Comparison of ENCODE assay signal across 1 cellular context in the genomic region with DNA sequence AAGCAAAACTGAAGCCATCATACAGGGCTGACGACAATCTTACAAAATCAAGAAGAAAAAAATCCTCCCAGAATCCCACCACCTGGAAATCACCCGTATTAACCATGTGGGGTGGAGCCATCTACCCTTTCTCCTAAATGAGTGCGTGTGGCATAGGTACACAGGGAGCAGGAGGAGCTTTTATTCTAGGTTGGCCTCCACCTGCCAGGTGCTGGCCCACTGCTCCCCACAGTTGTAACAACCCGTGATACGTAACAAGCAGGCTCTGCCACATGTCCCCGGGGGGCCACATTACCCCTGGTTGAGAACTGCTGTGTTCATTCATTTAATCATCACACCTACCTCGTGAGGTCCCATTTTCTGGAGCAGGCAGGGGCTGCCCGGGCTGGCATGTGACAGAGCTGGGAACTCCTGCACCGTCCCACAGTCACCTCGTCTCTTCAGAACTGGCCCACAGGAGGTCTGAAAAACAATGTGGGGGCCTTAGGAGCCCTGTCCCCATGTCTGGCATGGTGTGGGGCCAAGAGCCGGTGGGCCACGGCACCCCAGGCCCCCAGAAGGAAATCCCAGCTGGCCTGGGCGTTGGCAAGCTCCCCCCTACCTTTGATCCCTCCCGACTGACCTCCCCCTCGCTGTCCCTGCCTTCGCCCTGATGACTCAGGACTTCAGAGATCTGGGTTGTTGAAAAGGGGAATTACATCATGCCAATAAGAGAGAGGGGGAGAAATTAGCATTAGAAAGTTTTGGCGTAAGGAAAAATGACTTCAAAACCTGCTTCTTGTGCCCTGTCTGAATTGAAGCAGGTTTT.
TF ChIP-seq lines count a peak whose summit lies in the region.

No MANE protein-coding gene starts in this region.

TF ChIP-seq in K562, 482 proteins besides CTCF, POLR2A, EP300 and RAD21 (continued from another document and continues in another):
- TF ChIP-seq, protein P1, sequence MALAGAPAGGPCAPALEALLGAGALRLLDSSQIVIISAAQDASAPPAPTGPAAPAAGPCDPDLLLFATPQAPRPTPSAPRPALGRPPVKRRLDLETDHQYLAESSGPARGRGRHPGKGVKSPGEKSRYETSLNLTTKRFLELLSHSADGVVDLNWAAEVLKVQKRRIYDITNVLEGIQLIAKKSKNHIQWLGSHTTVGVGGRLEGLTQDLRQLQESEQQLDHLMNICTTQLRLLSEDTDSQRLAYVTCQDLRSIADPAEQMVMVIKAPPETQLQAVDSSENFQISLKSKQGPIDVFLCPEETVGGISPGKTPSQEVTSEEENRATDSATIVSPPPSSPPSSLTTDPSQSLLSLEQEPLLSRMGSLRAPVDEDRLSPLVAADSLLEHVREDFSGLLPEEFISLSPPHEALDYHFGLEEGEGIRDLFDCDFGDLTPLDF (CRISPR knock-in tag; IDR thresholded peaks at IDR 0.05) = 0 out of 2 replicates have a peak, but pooled peaks have one; percentile 14
- TF ChIP-seq, protein P2, sequence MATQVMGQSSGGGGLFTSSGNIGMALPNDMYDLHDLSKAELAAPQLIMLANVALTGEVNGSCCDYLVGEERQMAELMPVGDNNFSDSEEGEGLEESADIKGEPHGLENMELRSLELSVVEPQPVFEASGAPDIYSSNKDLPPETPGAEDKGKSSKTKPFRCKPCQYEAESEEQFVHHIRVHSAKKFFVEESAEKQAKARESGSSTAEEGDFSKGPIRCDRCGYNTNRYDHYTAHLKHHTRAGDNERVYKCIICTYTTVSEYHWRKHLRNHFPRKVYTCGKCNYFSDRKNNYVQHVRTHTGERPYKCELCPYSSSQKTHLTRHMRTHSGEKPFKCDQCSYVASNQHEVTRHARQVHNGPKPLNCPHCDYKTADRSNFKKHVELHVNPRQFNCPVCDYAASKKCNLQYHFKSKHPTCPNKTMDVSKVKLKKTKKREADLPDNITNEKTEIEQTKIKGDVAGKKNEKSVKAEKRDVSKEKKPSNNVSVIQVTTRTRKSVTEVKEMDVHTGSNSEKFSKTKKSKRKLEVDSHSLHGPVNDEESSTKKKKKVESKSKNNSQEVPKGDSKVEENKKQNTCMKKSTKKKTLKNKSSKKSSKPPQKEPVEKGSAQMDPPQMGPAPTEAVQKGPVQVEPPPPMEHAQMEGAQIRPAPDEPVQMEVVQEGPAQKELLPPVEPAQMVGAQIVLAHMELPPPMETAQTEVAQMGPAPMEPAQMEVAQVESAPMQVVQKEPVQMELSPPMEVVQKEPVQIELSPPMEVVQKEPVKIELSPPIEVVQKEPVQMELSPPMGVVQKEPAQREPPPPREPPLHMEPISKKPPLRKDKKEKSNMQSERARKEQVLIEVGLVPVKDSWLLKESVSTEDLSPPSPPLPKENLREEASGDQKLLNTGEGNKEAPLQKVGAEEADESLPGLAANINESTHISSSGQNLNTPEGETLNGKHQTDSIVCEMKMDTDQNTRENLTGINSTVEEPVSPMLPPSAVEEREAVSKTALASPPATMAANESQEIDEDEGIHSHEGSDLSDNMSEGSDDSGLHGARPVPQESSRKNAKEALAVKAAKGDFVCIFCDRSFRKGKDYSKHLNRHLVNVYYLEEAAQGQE (CRISPR knock-in tag; IDR thresholded peaks at IDR 0.05; ENCODE audit: low read depth) = no peak
- no peak for TF ChIP-seq ZNF583 (CRISPR knock-in tag; IDR thresholded peaks at IDR 0.05)
- no peak for TF ChIP-seq ILF3 (IDR thresholded peaks at IDR 0.05; ENCODE audit: borderline replicate concordance)
- no peak for TF ChIP-seq FUS (optimal IDR thresholded peaks at IDR 0.05; ENCODE audit: low read depth, low read length)
- TF ChIP-seq, protein P3, sequence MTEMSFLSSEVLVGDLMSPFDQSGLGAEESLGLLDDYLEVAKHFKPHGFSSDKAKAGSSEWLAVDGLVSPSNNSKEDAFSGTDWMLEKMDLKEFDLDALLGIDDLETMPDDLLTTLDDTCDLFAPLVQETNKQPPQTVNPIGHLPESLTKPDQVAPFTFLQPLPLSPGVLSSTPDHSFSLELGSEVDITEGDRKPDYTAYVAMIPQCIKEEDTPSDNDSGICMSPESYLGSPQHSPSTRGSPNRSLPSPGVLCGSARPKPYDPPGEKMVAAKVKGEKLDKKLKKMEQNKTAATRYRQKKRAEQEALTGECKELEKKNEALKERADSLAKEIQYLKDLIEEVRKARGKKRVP (CRISPR knock-in tag; IDR thresholded peaks at IDR 0.05) = peak; percentile 78
- no peak for TF ChIP-seq ZC3H4 (CRISPR knock-in tag; IDR thresholded peaks at IDR 0.05; ENCODE audit: borderline replicate concordance)
- no peak for TF ChIP-seq ZNF134 (CRISPR knock-in tag; conservative IDR thresholded peaks at IDR 0.05)
- TF ChIP-seq SRSF1 (IDR thresholded peaks at IDR 0.05; ENCODE audit: low read depth, low read length) = no peak
- TF ChIP-seq BMI1 (IDR thresholded peaks at IDR 0.05; ENCODE audit: low read length) = no peak
- no peak for TF ChIP-seq RHOXF2B (CRISPR knock-in tag; conservative IDR thresholded peaks at IDR 0.05)
- no peak for TF ChIP-seq RB1 (IDR thresholded peaks at IDR 0.05; ENCODE audit: low read depth)
- TF ChIP-seq BRF1 (IDR thresholded peaks at IDR 0.05; ENCODE audit: borderline replicate concordance, extremely low read depth, insufficient read length) = no peak
- 0 out of 2 replicates have a peak, but pooled peaks have one; percentile 47 for TF ChIP-seq OTX1 (CRISPR knock-in tag; IDR thresholded peaks at IDR 0.05)
- TF ChIP-seq CHD1 (IDR thresholded peaks at IDR 0.05; ENCODE audit: low read length) = no peak
- no peak; the same call in 1 of the 2 replicates for TF ChIP-seq NR2C2 (CRISPR knock-in tag; IDR thresholded peaks at IDR 0.05)
- TF ChIP-seq NR2C2 (tag; IDR thresholded peaks at IDR 0.05) = peak; percentile 80
- TF ChIP-seq, protein P4, sequence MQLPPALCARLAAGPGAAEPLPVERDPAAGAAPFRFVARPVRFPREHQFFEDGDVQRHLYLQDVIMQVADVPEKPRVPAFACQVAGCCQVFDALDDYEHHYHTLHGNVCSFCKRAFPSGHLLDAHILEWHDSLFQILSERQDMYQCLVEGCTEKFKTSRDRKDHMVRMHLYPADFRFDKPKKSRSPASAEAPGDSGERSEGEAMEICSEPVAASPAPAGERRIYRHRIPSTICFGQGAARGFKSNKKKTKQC (CRISPR knock-in tag; IDR thresholded peaks at IDR 0.05) = no peak
- 0 out of 2 replicates have a peak, but pooled peaks have one; percentile 47 for TF ChIP-seq ZNF41 (CRISPR knock-in tag; conservative IDR thresholded peaks at IDR 0.05)
- 0 out of 2 replicates have a peak, but pooled peaks have one; percentile 22 for TF ChIP-seq ZNF12 (CRISPR knock-in tag; IDR thresholded peaks at IDR 0.05)
- TF ChIP-seq MAFG (tag; conservative IDR thresholded peaks at IDR 0.05) = peak; percentile 87
- TF ChIP-seq FOSL1 (tag; conservative IDR thresholded peaks at IDR 0.05) = peak; percentile 95
- TF ChIP-seq U2AF2 (optimal IDR thresholded peaks at IDR 0.05; ENCODE audit: low read depth, low read length) = no peak
- TF ChIP-seq, protein P5, sequence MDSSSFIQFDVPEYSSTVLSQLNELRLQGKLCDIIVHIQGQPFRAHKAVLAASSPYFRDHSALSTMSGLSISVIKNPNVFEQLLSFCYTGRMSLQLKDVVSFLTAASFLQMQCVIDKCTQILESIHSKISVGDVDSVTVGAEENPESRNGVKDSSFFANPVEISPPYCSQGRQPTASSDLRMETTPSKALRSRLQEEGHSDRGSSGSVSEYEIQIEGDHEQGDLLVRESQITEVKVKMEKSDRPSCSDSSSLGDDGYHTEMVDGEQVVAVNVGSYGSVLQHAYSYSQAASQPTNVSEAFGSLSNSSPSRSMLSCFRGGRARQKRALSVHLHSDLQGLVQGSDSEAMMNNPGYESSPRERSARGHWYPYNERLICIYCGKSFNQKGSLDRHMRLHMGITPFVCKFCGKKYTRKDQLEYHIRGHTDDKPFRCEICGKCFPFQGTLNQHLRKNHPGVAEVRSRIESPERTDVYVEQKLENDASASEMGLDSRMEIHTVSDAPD (CRISPR knock-in tag; IDR thresholded peaks at IDR 0.05) = 0 out of 2 replicates have a peak, but pooled peaks have one; percentile 7
- TF ChIP-seq TARDBP (IDR thresholded peaks at IDR 0.05) = no peak
- TF ChIP-seq, protein P6, sequence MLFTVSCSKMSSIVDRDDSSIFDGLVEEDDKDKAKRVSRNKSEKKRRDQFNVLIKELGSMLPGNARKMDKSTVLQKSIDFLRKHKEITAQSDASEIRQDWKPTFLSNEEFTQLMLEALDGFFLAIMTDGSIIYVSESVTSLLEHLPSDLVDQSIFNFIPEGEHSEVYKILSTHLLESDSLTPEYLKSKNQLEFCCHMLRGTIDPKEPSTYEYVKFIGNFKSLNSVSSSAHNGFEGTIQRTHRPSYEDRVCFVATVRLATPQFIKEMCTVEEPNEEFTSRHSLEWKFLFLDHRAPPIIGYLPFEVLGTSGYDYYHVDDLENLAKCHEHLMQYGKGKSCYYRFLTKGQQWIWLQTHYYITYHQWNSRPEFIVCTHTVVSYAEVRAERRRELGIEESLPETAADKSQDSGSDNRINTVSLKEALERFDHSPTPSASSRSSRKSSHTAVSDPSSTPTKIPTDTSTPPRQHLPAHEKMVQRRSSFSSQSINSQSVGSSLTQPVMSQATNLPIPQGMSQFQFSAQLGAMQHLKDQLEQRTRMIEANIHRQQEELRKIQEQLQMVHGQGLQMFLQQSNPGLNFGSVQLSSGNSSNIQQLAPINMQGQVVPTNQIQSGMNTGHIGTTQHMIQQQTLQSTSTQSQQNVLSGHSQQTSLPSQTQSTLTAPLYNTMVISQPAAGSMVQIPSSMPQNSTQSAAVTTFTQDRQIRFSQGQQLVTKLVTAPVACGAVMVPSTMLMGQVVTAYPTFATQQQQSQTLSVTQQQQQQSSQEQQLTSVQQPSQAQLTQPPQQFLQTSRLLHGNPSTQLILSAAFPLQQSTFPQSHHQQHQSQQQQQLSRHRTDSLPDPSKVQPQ (CRISPR knock-in tag; IDR thresholded peaks at IDR 0.05; ENCODE audit: borderline replicate concordance) = no peak
- TF ChIP-seq, protein P7, sequence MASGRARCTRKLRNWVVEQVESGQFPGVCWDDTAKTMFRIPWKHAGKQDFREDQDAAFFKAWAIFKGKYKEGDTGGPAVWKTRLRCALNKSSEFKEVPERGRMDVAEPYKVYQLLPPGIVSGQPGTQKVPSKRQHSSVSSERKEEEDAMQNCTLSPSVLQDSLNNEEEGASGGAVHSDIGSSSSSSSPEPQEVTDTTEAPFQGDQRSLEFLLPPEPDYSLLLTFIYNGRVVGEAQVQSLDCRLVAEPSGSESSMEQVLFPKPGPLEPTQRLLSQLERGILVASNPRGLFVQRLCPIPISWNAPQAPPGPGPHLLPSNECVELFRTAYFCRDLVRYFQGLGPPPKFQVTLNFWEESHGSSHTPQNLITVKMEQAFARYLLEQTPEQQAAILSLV (tag; IDR thresholded peaks at IDR 0.05) = no peak
- peak in 1 of 2 experiments; percentile 48; a peak in 1 of 4 replicates for TF ChIP-seq TBL1XR1 (IDR thresholded peaks at IDR 0.05; ENCODE audit: low read length in 2 of 2)
- TF ChIP-seq, protein P8, sequence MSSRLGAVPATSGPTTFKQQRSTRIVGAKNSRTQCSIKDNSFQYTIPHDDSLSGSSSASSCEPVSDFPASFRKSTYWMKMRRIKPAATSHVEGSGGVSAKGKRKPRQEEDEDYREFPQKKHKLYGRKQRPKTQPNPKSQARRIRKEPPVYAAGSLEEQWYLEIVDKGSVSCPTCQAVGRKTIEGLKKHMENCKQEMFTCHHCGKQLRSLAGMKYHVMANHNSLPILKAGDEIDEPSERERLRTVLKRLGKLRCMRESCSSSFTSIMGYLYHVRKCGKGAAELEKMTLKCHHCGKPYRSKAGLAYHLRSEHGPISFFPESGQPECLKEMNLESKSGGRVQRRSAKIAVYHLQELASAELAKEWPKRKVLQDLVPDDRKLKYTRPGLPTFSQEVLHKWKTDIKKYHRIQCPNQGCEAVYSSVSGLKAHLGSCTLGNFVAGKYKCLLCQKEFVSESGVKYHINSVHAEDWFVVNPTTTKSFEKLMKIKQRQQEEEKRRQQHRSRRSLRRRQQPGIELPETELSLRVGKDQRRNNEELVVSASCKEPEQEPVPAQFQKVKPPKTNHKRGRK (tag; IDR thresholded peaks at IDR 0.05) = no peak
- no peak for TF ChIP-seq CCAR2 (IDR thresholded peaks at IDR 0.05; ENCODE audit: low read depth, low read length)
- TF ChIP-seq, protein P9, sequence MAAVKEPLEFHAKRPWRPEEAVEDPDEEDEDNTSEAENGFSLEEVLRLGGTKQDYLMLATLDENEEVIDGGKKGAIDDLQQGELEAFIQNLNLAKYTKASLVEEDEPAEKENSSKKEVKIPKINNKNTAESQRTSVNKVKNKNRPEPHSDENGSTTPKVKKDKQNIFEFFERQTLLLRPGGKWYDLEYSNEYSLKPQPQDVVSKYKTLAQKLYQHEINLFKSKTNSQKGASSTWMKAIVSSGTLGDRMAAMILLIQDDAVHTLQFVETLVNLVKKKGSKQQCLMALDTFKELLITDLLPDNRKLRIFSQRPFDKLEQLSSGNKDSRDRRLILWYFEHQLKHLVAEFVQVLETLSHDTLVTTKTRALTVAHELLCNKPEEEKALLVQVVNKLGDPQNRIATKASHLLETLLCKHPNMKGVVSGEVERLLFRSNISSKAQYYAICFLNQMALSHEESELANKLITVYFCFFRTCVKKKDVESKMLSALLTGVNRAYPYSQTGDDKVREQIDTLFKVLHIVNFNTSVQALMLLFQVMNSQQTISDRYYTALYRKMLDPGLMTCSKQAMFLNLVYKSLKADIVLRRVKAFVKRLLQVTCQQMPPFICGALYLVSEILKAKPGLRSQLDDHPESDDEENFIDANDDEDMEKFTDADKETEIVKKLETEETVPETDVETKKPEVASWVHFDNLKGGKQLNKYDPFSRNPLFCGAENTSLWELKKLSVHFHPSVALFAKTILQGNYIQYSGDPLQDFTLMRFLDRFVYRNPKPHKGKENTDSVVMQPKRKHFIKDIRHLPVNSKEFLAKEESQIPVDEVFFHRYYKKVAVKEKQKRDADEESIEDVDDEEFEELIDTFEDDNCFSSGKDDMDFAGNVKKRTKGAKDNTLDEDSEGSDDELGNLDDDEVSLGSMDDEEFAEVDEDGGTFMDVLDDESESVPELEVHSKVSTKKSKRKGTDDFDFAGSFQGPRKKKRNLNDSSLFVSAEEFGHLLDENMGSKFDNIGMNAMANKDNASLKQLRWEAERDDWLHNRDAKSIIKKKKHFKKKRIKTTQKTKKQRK (IDR thresholded peaks at IDR 0.05; ENCODE audit: borderline replicate concordance, low read depth, low read length) = no peak
- TF ChIP-seq FOXK1 (CRISPR knock-in tag; IDR thresholded peaks at IDR 0.05; ENCODE audit: borderline replicate concordance) = 0 out of 2 replicates have a peak, but pooled peaks have one; percentile 48
- no peak for TF ChIP-seq BRD4 (IDR thresholded peaks at IDR 0.05)
- TF ChIP-seq ZNF76 (CRISPR knock-in tag; IDR thresholded peaks at IDR 0.05; ENCODE audit: borderline replicate concordance) = peak; percentile 40
- TF ChIP-seq, protein P10, sequence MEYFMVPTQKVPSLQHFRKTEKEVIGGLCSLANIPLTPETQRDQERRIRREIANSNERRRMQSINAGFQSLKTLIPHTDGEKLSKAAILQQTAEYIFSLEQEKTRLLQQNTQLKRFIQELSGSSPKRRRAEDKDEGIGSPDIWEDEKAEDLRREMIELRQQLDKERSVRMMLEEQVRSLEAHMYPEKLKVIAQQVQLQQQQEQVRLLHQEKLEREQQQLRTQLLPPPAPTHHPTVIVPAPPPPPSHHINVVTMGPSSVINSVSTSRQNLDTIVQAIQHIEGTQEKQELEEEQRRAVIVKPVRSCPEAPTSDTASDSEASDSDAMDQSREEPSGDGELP (CRISPR knock-in tag; IDR thresholded peaks at IDR 0.05; ENCODE audit: borderline replicate concordance) = peak; percentile 86
- TF ChIP-seq RBM17 (IDR thresholded peaks at IDR 0.05; ENCODE audit: borderline replicate concordance, low read depth, low read length) = no peak
- no peak for TF ChIP-seq KLF10 (CRISPR knock-in tag; IDR thresholded peaks at IDR 0.05)
- no peak for TF ChIP-seq RBM25 (IDR thresholded peaks at IDR 0.05; ENCODE audit: low read depth, low read length, severe bottlenecking)
